Comparison of ENCODE assay signal across 8 cellular contexts in genomic region chr17:42329025-42329976, GRCh38. TPM values are rescaled to one million over a fixed set of nuclear protein-coding genes. Genes with fewer than 3 reads are reported as not detected.
DNase-seq lines count a peak whose midpoint lies in the region; ATAC-seq and TF ChIP-seq lines count a peak whose summit lies in the region.

No MANE protein-coding gene starts in this region.

- no peaks in the 10 kb centered on the region for H3K9me3 Mint-ChIP-seq in stimulated activated memory B cell treated with anti-CD40 and anti-IgM and Interleukin-4, amounts not matched to agents 10 μg/mL and 1 μg/mL and 100 μg/mL, for 72 hours

- H3K27ac Mint-ChIP-seq in stimulated activated memory B cell treated with anti-CD40 and anti-IgM and Interleukin-4, amounts not matched to agents 10 μg/mL and 1 μg/mL and 100 μg/mL, for 72 hours: no peak overlapping the region

- H3K36me3 Mint-ChIP-seq in stimulated activated memory B cell treated with anti-CD40 and anti-IgM and Interleukin-4, amounts not matched to agents 10 μg/mL and 1 μg/mL and 100 μg/mL, for 72 hours: peaks cover 54% of the 10 kb centered on the region

- peak overlapping the region; percentile 69 for H3K27ac ChIP-seq in osteoblast (ENCODE audit: low read depth, low read length)

- H3K27me3 ChIP-seq in osteoblast (ENCODE audit: insufficient read depth, low read length): no peaks in the 10 kb centered on the region

- ATAC-seq in stimulated activated memory B cell treated with anti-CD40 and anti-IgM and Interleukin-4, amounts not matched to agents 10 μg/mL and 1 μg/mL and 100 μg/mL, for 72 hours: no peak
- no peak for ATAC-seq in GM19324 (IDR thresholded peaks at IDR 0.05; ENCODE audit: low FRiP score, unreplicated experiment)

- H3K4me3 ChIP-seq in osteoblast (ENCODE audit: insufficient read depth, low read length): no peak overlapping the region

- no peak overlapping the region for H3K4me3 Mint-ChIP-seq in stimulated activated memory B cell treated with anti-CD40 and anti-IgM and Interleukin-4, amounts not matched to agents 10 μg/mL and 1 μg/mL and 100 μg/mL, for 72 hours

- peak overlapping the region; percentile 14 for H3K9ac ChIP-seq in ES-I3 (ENCODE audit: low read depth, low read length)

- H2AFZ ChIP-seq in osteoblast (ENCODE audit: low read length): no peak overlapping the region

- no peak for TF ChIP-seq CTCF in osteoblast (IDR thresholded peaks at IDR 0.05; ENCODE audit: extremely low read depth, low read depth, low read length)

- peaks cover 7% of the 10 kb centered on the region for H3K4me1 ChIP-seq in ES-I3 (ENCODE audit: insufficient read depth, low read length)
- peaks cover 25% of the 10 kb centered on the region for H3K4me1 ChIP-seq in osteoblast (ENCODE audit: insufficient read depth, low read length)

- H3K79me2 ChIP-seq in osteoblast (ENCODE audit: insufficient read depth, low read length): no peaks in the 10 kb centered on the region

- no peaks in the 10 kb centered on the region for H3K27me3 Mint-ChIP-seq in stimulated activated memory B cell treated with anti-CD40 and anti-IgM and Interleukin-4, amounts not matched to agents 10 μg/mL and 1 μg/mL and 100 μg/mL, for 72 hours

- H3K4me2 ChIP-seq in osteoblast (ENCODE audit: insufficient read depth, low read length): peak overlapping the region; percentile 12

- H3K9me3 ChIP-seq in ES-I3 (ENCODE audit: control insufficient read depth, insufficient read depth, low read length) (no peaks in the 10 kb centered on the region), osteoblast (ENCODE audit: low read depth, low read length) (no peaks in the 10 kb centered on the region)

- peaks cover 3% of the 10 kb centered on the region for H4K20me1 ChIP-seq in osteoblast (ENCODE audit: insufficient read depth, low read length)

- H3K36me3 ChIP-seq in ES-I3 (ENCODE audit: insufficient read depth, low read length) (peaks cover 21% of the 10 kb centered on the region), osteoblast (ENCODE audit: insufficient read depth, low read length) (peaks cover 64% of the 10 kb centered on the region)

- H3K4me1 Mint-ChIP-seq in stimulated activated memory B cell treated with anti-CD40 and anti-IgM and Interleukin-4, amounts not matched to agents 10 μg/mL and 1 μg/mL and 100 μg/mL, for 72 hours: peaks cover 12% of the 10 kb centered on the region

- DNase-seq in RPMI7951 (ENCODE audit: low read depth) (peak; percentile 92), fibroblast of gingiva (ENCODE audit: low read depth) (peak; percentile 42), osteoblast (ENCODE audit: insufficient read length, low spot score, missing footprints) (peak; percentile 86), occipital lobe (lab: John Stamatoyannopoulos, UW) (no peak)
- no peak for DNase-seq in activated CD4-positive, CD25-positive, alpha-beta regulatory T cell (lab: John Stamatoyannopoulos, UW)

RNA-seq across cellular contexts. Expression of gene STAT5A, which starts 41.0 kb away (rescaled TPM):
- total RNA-seq in RPMI7951 (2014; rRNA removed; shearing (Covaris generic)): 7.8 and 23.9 TPM in 2 replicates
- total RNA-seq in osteoblast (35.5 and 38.6 TPM in 2 replicates), occipital lobe (1.4 TPM)

RNA-seq across cellular contexts. Expression of gene STAT5B, which starts 53.1 kb away (rescaled TPM):
- total RNA-seq in RPMI7951 (2014; rRNA removed; shearing (Covaris generic)): 11.2 and 12.6 TPM in 2 replicates
- 22.8 and 23.6 TPM in 2 replicates for total RNA-seq in osteoblast
- total RNA-seq in occipital lobe: 20.7 TPM

RNA-seq across cellular contexts. Expression of gene STAT3, which starts 58.9 kb away (rescaled TPM):
- total RNA-seq in RPMI7951 (2014; rRNA removed; shearing (Covaris generic)): 40.6 and 44.6 TPM in 2 replicates
- total RNA-seq in osteoblast (197 and 206 TPM in 2 replicates), occipital lobe (25.1 TPM)

Comparison
In these comparisons a context has a peak if more than half of its experiments do, and no peak if none do; other contexts are left out.
1. DNase-seq: peak in RPMI7951 (single experiment), fibroblast of gingiva (single experiment) and osteoblast (single experiment); none in occipital lobe (single experiment) and activated CD4-positive, CD25-positive, alpha-beta regulatory T cell (0 of 4).